8 cellular contexts compared by ENCODE assay signal in the genomic region with DNA sequence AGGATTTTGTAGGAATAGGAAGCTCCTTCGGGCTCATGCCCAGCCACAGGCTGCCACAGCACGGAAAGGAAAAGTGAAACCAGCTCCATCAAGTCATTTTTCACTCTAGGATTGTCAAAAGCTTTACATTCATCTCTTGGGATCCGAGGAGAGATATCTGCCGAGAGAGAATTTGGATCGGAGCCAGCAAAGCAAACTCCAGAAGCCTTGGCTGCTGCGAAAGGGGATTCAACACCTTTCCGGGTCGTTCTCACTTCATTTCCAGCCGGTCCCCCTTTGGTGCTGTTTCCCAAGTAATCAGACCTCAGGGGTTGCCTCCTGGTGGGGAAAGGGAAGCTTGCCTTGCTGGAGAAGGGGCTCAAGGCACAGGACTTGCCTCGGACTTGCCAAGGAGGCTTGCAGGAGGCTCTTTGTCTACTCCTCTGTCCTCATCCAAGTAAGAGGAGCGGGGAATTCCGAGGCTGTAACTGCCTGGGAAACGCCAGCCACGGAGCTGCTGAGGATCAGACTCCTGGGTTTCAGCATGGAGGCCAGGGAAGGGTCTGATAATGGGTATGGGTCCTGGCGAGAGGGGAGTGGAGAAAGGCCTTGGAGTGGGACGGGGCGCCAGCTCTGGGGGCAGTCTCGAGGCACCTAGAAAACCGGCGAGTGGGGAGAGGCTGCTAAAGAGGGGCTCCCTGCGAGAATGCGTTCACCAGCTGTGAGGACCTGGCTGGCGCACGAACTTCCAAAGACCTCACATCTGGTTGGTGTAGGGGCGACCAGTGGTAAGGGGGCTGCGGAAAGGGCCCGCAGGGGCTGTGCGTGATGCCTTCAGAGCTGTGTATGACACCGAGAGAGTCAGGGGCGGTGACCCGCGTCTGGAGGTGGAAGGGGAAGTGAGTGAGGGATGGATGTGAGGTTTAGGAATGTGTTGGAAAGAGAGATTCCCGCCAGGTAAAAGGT. TPM values are rescaled to one million over a fixed set of nuclear protein-coding genes. Genes with fewer than 3 reads are reported as not detected.
DNase-seq lines count a peak whose midpoint lies in the region; ATAC-seq and TF ChIP-seq lines count a peak whose summit lies in the region.

No MANE protein-coding gene starts in this region.

- no peaks in the 10 kb centered on the region for H3K27me3 ChIP-seq in ovary

- intact Hi-C loops in head of caudate nucleus (cut with DNase I): no loop called here
- intact Hi-C loops in ovary (cut with DNase I): no loop called here

- no peaks in the 10 kb centered on the region for H3K36me3 ChIP-seq in ovary

- TF ChIP-seq EP300 in ovary (IDR thresholded peaks at IDR 0.05): no peak

- 0 to 1% (median 1%) methylated on average over 33 of the region's 33 CpGs for WGBS in ovary, 3 donors

- no peaks in the 10 kb centered on the region for H3K9me3 Mint-ChIP-seq in activated naive CD4-positive, alpha-beta T cell treated with anti-CD3 and anti-CD28 coated beads, Interleukin-2, amount 50 U/mL, for 24 hours

- no peak for TF ChIP-seq POLR2A in ovary (IDR thresholded peaks at IDR 0.05)

- H3K9me3 ChIP-seq in ovary: no peaks in the 10 kb centered on the region

- TF ChIP-seq CTCF in ovary (IDR thresholded peaks at IDR 0.05): no peak

- H3K36me3 Mint-ChIP-seq in activated naive CD4-positive, alpha-beta T cell treated with anti-CD3 and anti-CD28 coated beads, Interleukin-2, amount 50 U/mL, for 24 hours: no peaks in the 10 kb centered on the region

- peak overlapping the region; percentile 90 for H3K27ac Mint-ChIP-seq in activated naive CD4-positive, alpha-beta T cell treated with anti-CD3 and anti-CD28 coated beads, Interleukin-2, amount 50 U/mL, for 24 hours

- H3K27me3 Mint-ChIP-seq in activated naive CD4-positive, alpha-beta T cell treated with anti-CD3 and anti-CD28 coated beads, Interleukin-2, amount 50 U/mL, for 24 hours: no peaks in the 10 kb centered on the region

- peaks cover 6% of the 10 kb centered on the region for H3K4me1 ChIP-seq in ovary (ENCODE audit: insufficient read depth)

- peak overlapping the region; percentile 89 for H3K4me3 Mint-ChIP-seq in activated naive CD4-positive, alpha-beta T cell treated with anti-CD3 and anti-CD28 coated beads, Interleukin-2, amount 50 U/mL, for 24 hours

- H3K27ac ChIP-seq in ovary: peak overlapping the region; percentile 16 to 52

- peak; percentile 16 for DNase-seq in NCI-H1092 treated with DMSO at 0.1 percent for 48 hours (lab: John Stamatoyannopoulos, UW)
- DNase-seq in NCI-H1092 (lab: John Stamatoyannopoulos, UW): no peak
- DNase-seq in NCI-H2227 (lab: John Stamatoyannopoulos, UW; ENCODE audit: unreplicated experiment): peak; percentile 65
- peak in 23 of 42 donors; percentile 5 to 59 (median 22) for DNase-seq in head of caudate nucleus
- peak; percentile 23 to 54 (median 44) for DNase-seq in ovary

- peak overlapping the region; percentile 44 for H3K4me3 ChIP-seq in ovary

- H3K4me1 Mint-ChIP-seq in activated naive CD4-positive, alpha-beta T cell treated with anti-CD3 and anti-CD28 coated beads, Interleukin-2, amount 50 U/mL, for 24 hours: peaks cover 33% of the 10 kb centered on the region

- ATAC-seq in HG03095 (IDR thresholded peaks at IDR 0.05; ENCODE audit: unreplicated experiment) (no peak), HG02571 (IDR thresholded peaks at IDR 0.05; ENCODE audit: unreplicated experiment) (no peak)

RNA-seq across cellular contexts. Expression of gene ETV7, which starts 0.7 kb away (rescaled TPM):
- total RNA-seq in ovary: 1 to 10 TPM; 1.3 to 3.7 (median 2.1) TPM
- polyA plus RNA-seq in ovary: 1 to 10 TPM; 1.1 to 1.2 TPM

RNA-seq across cellular contexts. Expression of gene BNIP5, which starts 50.1 kb away (rescaled TPM):
- total RNA-seq in ovary: 1 to 10 TPM in 1 of 7 donors, under 1 TPM in 3, not detected in 3; 0.05 to 1.4 (median 0.18) TPM
- polyA plus RNA-seq in ovary: under 1 TPM in 1 of 2 donors, not detected in 1; 0.01 TPM

RNA-seq across cellular contexts. Expression of gene PXT1, which starts 55.9 kb away (rescaled TPM):
- not detected for total RNA-seq in ovary
- not detected for polyA plus RNA-seq in ovary

RNA-seq across cellular contexts. Expression of gene KCTD20, which starts 56.0 kb away (rescaled TPM):
- total RNA-seq in ovary: 10 to 100 TPM; 33.3 to 73.7 (median 46.2) TPM
- polyA plus RNA-seq in ovary: 10 to 100 TPM; 21.7 to 50.7 TPM
